Comparison of ENCODE assay signal across 23 cellular contexts in genomic region chr1:59497616-59498015, GRCh38.
"Had no signal": no experiment of that assay in that cellular context is flagged by ENCODE, and none has a peak within 500 bp of the region (broad histone marks: within the 10 kb centered on the region; RNA-seq: fewer than 3 reads in every experiment).

No MANE protein-coding gene starts in this region.

- H3K4me3 Mint-ChIP-seq: activated CD4-positive, alpha-beta memory T cell treated with anti-CD3 and anti-CD28 coated beads for 36 hours; activated CD4-positive, alpha-beta T cell treated with anti-CD3 and anti-CD28 coated beads, Interleukin-2, amount 10 ng/mL, durations not matched to agents 7 days and 5 days; activated naive CD8-positive, alpha-beta T cell treated with anti-CD3 and anti-CD28 coated beads, Interleukin-2, amount 10 ng/mL, durations not matched to agents 7 days and 5 days; activated T-cell treated with anti-CD3 and anti-CD28 coated beads, Interleukin-2, amount 50 U/mL, for 72 hours; T-helper 17 cell had no signal

- H3K36me3 ChIP-seq: adrenal gland had no signal

- H3K4me3 ChIP-seq: adrenal gland, K562 had no signal

- DNase-seq: activated CD4-positive, alpha-beta memory T cell treated with anti-CD3 and anti-CD28 coated beads for 36 hours; activated CD4-positive, alpha-beta T cell treated with anti-CD3 and anti-CD28 coated beads, Interleukin-2, amount 10 ng/mL, durations not matched to agents 7 days and 5 days; activated CD4-positive, CD25-positive, alpha-beta regulatory T cell; activated CD8-positive, alpha-beta memory T cell treated with anti-CD3 and anti-CD28 coated beads, Interleukin-2, amount 50 U/mL, for 4 hours; activated gamma-delta T cell treated with Interleukin-2 at 50 U/mL for 16 hours; activated naive CD4-positive, alpha-beta T cell treated with anti-CD3 and anti-CD28 coated beads, Interleukin-2, amount 50 U/mL, for 16 hours; activated naive CD8-positive, alpha-beta T cell treated with anti-CD3 and anti-CD28 coated beads, Interleukin-2, amount 10 ng/mL, durations not matched to agents 7 days and 5 days; activated T-cell treated with anti-CD3 and anti-CD28 coated beads, Interleukin-2, amount 50 U/mL, for 72 hours; adrenal gland; anterior cingulate cortex; Karpas-422; NCI-H1105 treated with DMSO at 0.1 percent for 48 hours; NCI-H1436 treated with DMSO at 0.1 percent for 48 hours; NCI-H187; NCI-H2081; NCI-H69; PC-3; SIG-M5; T-helper 17 cell; T-helper 9 cell had no signal

- H3K27me3 Mint-ChIP-seq: activated CD4-positive, alpha-beta memory T cell treated with anti-CD3 and anti-CD28 coated beads for 36 hours; activated CD4-positive, alpha-beta T cell treated with anti-CD3 and anti-CD28 coated beads, Interleukin-2, amount 10 ng/mL, durations not matched to agents 7 days and 5 days; activated naive CD8-positive, alpha-beta T cell treated with anti-CD3 and anti-CD28 coated beads, Interleukin-2, amount 10 ng/mL, durations not matched to agents 7 days and 5 days; T-helper 17 cell had no signal

- H3K9me3 ChIP-seq: adrenal gland had no signal

- H3K9me3 Mint-ChIP-seq: activated CD4-positive, alpha-beta memory T cell treated with anti-CD3 and anti-CD28 coated beads for 36 hours; activated CD4-positive, alpha-beta T cell treated with anti-CD3 and anti-CD28 coated beads, Interleukin-2, amount 10 ng/mL, durations not matched to agents 7 days and 5 days; activated T-cell treated with anti-CD3 and anti-CD28 coated beads, Interleukin-2, amount 50 U/mL, for 72 hours had no signal

- FAIRE-seq: K562, RCC 7860 had no signal

- H3K27ac Mint-ChIP-seq: activated CD4-positive, alpha-beta memory T cell treated with anti-CD3 and anti-CD28 coated beads for 36 hours; activated CD4-positive, alpha-beta T cell treated with anti-CD3 and anti-CD28 coated beads, Interleukin-2, amount 10 ng/mL, durations not matched to agents 7 days and 5 days; activated naive CD8-positive, alpha-beta T cell treated with anti-CD3 and anti-CD28 coated beads, Interleukin-2, amount 10 ng/mL, durations not matched to agents 7 days and 5 days; activated T-cell treated with anti-CD3 and anti-CD28 coated beads, Interleukin-2, amount 50 U/mL, for 72 hours; activated T-helper 2 cell treated with anti-CD3 and anti-CD28 coated beads, Interferon-gamma antibody, Interleukin-2, Interleukin-4, amounts not matched to agents 10 μg/mL and 5 μg/mL and 100 μg/mL, durations not matched to agents 14 hours and 24 hours and 36 hours; T-helper 17 cell had no signal

- H3K27me3 ChIP-seq: adrenal gland had no signal
